ENCODE assay signal across 30 cellular contexts in genomic region chr9:127281887-127282286, GRCh38.
"Had no signal": no experiment of that assay in that cellular context is flagged by ENCODE, and none has a peak within 500 bp of the region (broad histone marks: within the 10 kb centered on the region; RNA-seq: fewer than 3 reads in every experiment).

No MANE protein-coding gene starts in this region.

- H3K36me3 ChIP-seq: esophagus squamous epithelium, pancreas, prostate gland, tibial artery, upper lobe of right lung had no signal

- H3K27ac Mint-ChIP-seq: activated naive CD8-positive, alpha-beta T cell; activated T-cell treated with anti-CD3 and anti-CD28 coated beads, Interleukin-2, amount 50 U/mL, for 72 hours; dendritic cell treated with granulocyte-macrophage colony-stimulating factor and Interleukin-4, amounts not matched to agents 40 ng/mL and 50 ng/mL, for 4 days; naive thymus-derived CD4-positive, alpha-beta T cell; stimulated activated memory B cell treated with anti-CD40 and anti-IgM and Interleukin-4, amounts not matched to agents 10 μg/mL and 1 μg/mL and 100 μg/mL, for 72 hours; T-helper 2 cell treated with Interferon-gamma antibody and Interleukin-4, amounts not matched to agents 5 μg/mL and 100 μg/mL, for 36 hours had no signal

- H3K9me3 Mint-ChIP-seq: activated T-cell treated with anti-CD3 and anti-CD28 coated beads, Interleukin-2, amount 50 U/mL, for 72 hours; dendritic cell treated with granulocyte-macrophage colony-stimulating factor and Interleukin-4, amounts not matched to agents 40 ng/mL and 50 ng/mL, for 4 days; naive thymus-derived CD4-positive, alpha-beta T cell; neural crest cell; stimulated activated naive CD8-positive, alpha-beta T cell treated with anti-CD3 and anti-CD28 coated beads, Interleukin-15, amount 100 ng/mL, for 72 hours had no signal

- H3K9me3 ChIP-seq: body of pancreas, esophagus squamous epithelium, pancreas, prostate gland, tibial artery, upper lobe of right lung had no signal

- DNase-seq: activated CD4-positive, alpha-beta T cell treated with anti-CD3 and anti-CD28 coated beads for 4 hours; activated CD4-positive, alpha-beta T cell treated with anti-CD3 and anti-CD28 coated beads, Interleukin-2, amount 50 U/mL, for 4 hours; activated naive CD4-positive, alpha-beta T cell; activated T-cell treated with anti-CD3 and anti-CD28 coated beads for 4 hours; activated T-cell treated with anti-CD3 and anti-CD28 coated beads, Interleukin-2, amount 50 U/mL, for 72 hours; aorta; effector CD4-positive, alpha-beta T cell; esophagus squamous epithelium; foreskin melanocyte; midbrain; naive thymus-derived CD4-positive, alpha-beta T cell; nucleus accumbens; retina; stimulated activated CD4-positive, alpha-beta T cell treated with anti-CD3 and anti-CD28 coated beads, Interleukin-1b, Interleukin-23, amount 100 ng/mL, for 48 hours; stimulated activated CD4-positive, alpha-beta T cell treated with anti-CD3 and anti-CD28 coated beads, Interleukin-4, amount 100 ng/mL, for 4 hours; stimulated activated CD8-positive, alpha-beta memory T cell treated with anti-CD3 and anti-CD28 coated beads, Interleukin-4, amount 100 ng/mL, for 48 hours; stimulated activated naive CD8-positive, alpha-beta T cell treated with anti-CD3 and anti-CD28 coated beads, Interleukin-15, amount 100 ng/mL, for 72 hours; T-helper 1 cell; tibial artery; upper lobe of right lung had no signal

- H3K4me1 ChIP-seq: prostate gland had no signal

- H3K27me3 ChIP-seq: body of pancreas, esophagus squamous epithelium, pancreas, tibial artery, upper lobe of right lung had no signal

- H3K4me3 ChIP-seq: body of pancreas, esophagus squamous epithelium, pancreas, prostate gland, smooth muscle cell, tibial artery, upper lobe of right lung had no signal

- ATAC-seq: activated T-cell treated with anti-CD3 and anti-CD28 coated beads, Interleukin-2, amount 50 U/mL, for 72 hours; naive thymus-derived CD4-positive, alpha-beta T cell; stimulated activated memory B cell treated with anti-CD40 and anti-IgM and Interleukin-4, amounts not matched to agents 10 μg/mL and 1 μg/mL and 100 μg/mL, for 72 hours; stimulated activated naive CD8-positive, alpha-beta T cell treated with anti-CD3 and anti-CD28 coated beads, Interleukin-15, amount 100 ng/mL, for 72 hours; upper lobe of right lung had no signal

- H3K27ac ChIP-seq: body of pancreas, epithelial cell of prostate, esophagus squamous epithelium, pancreas, prostate gland, upper lobe of right lung had no signal

- H3K4me1 Mint-ChIP-seq: neural crest cell had no signal

- H3K27me3 Mint-ChIP-seq: stimulated activated memory B cell treated with anti-CD40 and anti-IgM and Interleukin-4, amounts not matched to agents 10 μg/mL and 1 μg/mL and 100 μg/mL, for 72 hours had no signal

- H3K4me3 Mint-ChIP-seq: activated naive CD8-positive, alpha-beta T cell; activated T-cell treated with anti-CD3 and anti-CD28 coated beads, Interleukin-2, amount 50 U/mL, for 72 hours; dendritic cell treated with granulocyte-macrophage colony-stimulating factor and Interleukin-4, amounts not matched to agents 40 ng/mL and 50 ng/mL, for 4 days; naive thymus-derived CD4-positive, alpha-beta T cell; neural crest cell; stimulated activated memory B cell treated with anti-CD40 and anti-IgM and Interleukin-4, amounts not matched to agents 10 μg/mL and 1 μg/mL and 100 μg/mL, for 72 hours; stimulated activated naive CD8-positive, alpha-beta T cell treated with anti-CD3 and anti-CD28 coated beads, Interleukin-15, amount 100 ng/mL, for 72 hours; T-helper 2 cell treated with Interferon-gamma antibody and Interleukin-4, amounts not matched to agents 5 μg/mL and 100 μg/mL, for 36 hours had no signal
